8 cellular contexts compared by ENCODE assay signal in the genomic region with DNA sequence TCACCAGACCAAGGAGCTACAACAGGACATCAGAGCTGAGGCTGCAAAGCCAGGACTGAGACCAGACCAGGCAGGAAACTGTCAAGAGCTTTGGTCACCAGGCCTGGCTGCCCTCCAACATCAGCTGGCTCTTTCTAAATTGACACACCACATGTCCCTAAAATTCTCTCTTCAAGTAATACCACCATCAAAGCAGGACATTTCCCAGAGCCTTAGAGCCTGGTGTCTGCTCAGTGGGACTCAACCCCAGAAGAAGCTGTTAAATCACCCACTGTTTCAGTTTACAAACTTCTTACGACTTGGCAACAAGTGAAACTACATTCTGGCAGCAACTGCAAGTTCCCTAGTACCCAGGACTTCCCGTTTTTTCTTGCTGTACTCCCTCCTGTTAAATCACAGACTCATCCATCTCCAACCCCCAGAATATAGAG. TPM values are rescaled to one million over a fixed set of nuclear protein-coding genes. Genes with fewer than 3 reads are reported as not detected.
DNase-seq lines count a peak whose midpoint lies in the region; ATAC-seq, FAIRE-seq and TF ChIP-seq lines count a peak whose summit lies in the region.

No MANE protein-coding gene starts in this region.

- H3K9me3 ChIP-seq in kidney (ENCODE audit: control insufficient read depth in 1 of 2, low read length in 2 of 2), result no peaks in the 10 kb centered on the region
- H3K9me3 ChIP-seq in stomach smooth muscle (ENCODE audit: control insufficient read depth in 2 of 2, low read length in 2 of 2), result no peaks in the 10 kb centered on the region

- H3K4me3 ChIP-seq in LNCaP clone FGC (ENCODE audit: low read depth, low read length), result no peak overlapping the region
- H3K4me3 ChIP-seq in kidney (ENCODE audit: low read length in 2 of 2), result peak overlapping the region in 1 of 2 donors; percentile 22
- H3K4me3 ChIP-seq in stomach smooth muscle (ENCODE audit: low read length in 2 of 2), result peak overlapping the region in 1 of 2 donors; percentile 22

- H3K36me3 ChIP-seq in kidney (ENCODE audit: control insufficient read depth in 1 of 2, insufficient read depth in 2 of 2, low read length in 2 of 2) (no peaks in the 10 kb centered on the region), stomach smooth muscle (ENCODE audit: control insufficient read depth in 2 of 2, insufficient read depth in 2 of 2, low read length in 2 of 2) (no peaks in the 10 kb centered on the region)

- TF ChIP-seq CTCF in LNCaP clone FGC (IDR thresholded peaks at IDR 0.05; ENCODE audit: control insufficient read depth, extremely low read depth, insufficient read depth) (no peak), kidney (IDR thresholded peaks at IDR 0.05; ENCODE audit: borderline replicate concordance, extremely low read depth, insufficient read depth) (no peak)

- intact Hi-C loops in kidney (cut with DNase I), result loop anchor here (10.0 kb wide), 1 partner anchor 168 kb away; no protein-coding TSS in a partner anchor

- H3K4me1 ChIP-seq in kidney (ENCODE audit: control insufficient read depth in 1 of 2, insufficient read depth in 1 of 2, low read depth in 1 of 2, low read length in 2 of 2) (peaks cover 7 to 12% of the 10 kb centered on the region in 2 donors), stomach smooth muscle (ENCODE audit: control insufficient read depth, insufficient read depth, low read length) (peaks cover 54% of the 10 kb centered on the region)

- peak overlapping the region in 1 of 2 donors; percentile 55 for H3K27ac ChIP-seq in kidney (ENCODE audit: low read depth in 2 of 2, low read length in 2 of 2)
- H3K27ac ChIP-seq in stomach smooth muscle (ENCODE audit: low read length), result peak overlapping the region; percentile 46

- FAIRE-seq in kidney (lab: Jason Lieb, UNC), result no peak

- peak overlapping the region in 1 of 2 donors; percentile 8 for H3K9ac ChIP-seq in kidney (ENCODE audit: low read length in 2 of 2)
- H3K9ac ChIP-seq in stomach smooth muscle (ENCODE audit: low read length in 2 of 2), result no peak overlapping the region

- no peaks in the 10 kb centered on the region for H3K27me3 ChIP-seq in stomach smooth muscle (ENCODE audit: control insufficient read depth in 1 of 2, insufficient read depth in 2 of 2, low read length in 2 of 2)

- DNase-seq in LNCaP clone FGC (ENCODE audit: low read depth) (peak; percentile 18), amniotic epithelial cell (ENCODE audit: low read depth) (peak; percentile 10), kidney (peak; percentile 86), NCI-H526 (lab: John Stamatoyannopoulos, UW) (no peak), RKO (ENCODE audit: low spot score) (no peak)

- ATAC-seq in GM21529 (IDR thresholded peaks at IDR 0.05; ENCODE audit: unreplicated experiment), result no peak
- ATAC-seq in GM18867 (IDR thresholded peaks at IDR 0.05; ENCODE audit: unreplicated experiment), result no peak

RNA-seq across cellular contexts. Expression of a gene that starts 3.8 kb away (rescaled TPM):
- 1.6 TPM for total RNA-seq in kidney
- 0.58 TPM for polyA plus RNA-seq in kidney (ENCODE audit: insufficient read depth, low read depth, low replicate concordance)

Comparison
In these comparisons a context has a peak if more than half of its experiments do, and no peak if none do; other contexts are left out.
1. DNase-seq: peak in LNCaP clone FGC (single experiment), amniotic epithelial cell (single experiment) and kidney (single experiment); none in NCI-H526 (0 of 2) and RKO (single experiment).